Comparison of ENCODE assay signal across 20 cellular contexts in the genomic region with DNA sequence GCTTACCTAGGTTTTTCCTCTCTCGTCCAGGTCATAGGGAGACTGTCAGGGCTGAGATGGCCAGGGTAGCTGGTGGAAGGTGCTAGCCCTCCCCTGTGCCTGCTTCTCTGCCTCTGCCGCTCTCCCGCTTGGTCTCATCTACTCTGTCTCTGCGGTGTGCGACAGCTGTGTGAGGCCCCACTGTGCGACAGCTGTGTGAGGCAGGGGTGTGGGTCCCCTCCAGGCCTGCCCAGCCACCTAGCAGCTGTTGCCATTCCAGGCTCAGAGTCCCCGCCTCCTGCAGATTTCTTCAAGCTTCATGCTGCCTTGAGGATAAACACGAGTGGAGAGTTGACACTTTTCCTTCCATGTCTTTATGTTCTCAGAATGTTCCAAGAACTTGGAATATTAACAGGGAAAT.
"Had no signal": no experiment of that assay in that cellular context is flagged by ENCODE, and none has a peak within 500 bp of the region (broad histone marks: within the 10 kb centered on the region; RNA-seq: fewer than 3 reads in every experiment).

No MANE protein-coding gene starts in this region.

- ATAC-seq: gastroesophageal sphincter had no signal

- H3K4me3 Mint-ChIP-seq: activated naive CD4-positive, alpha-beta T cell treated with anti-CD3 and anti-CD28 coated beads, Interleukin-2, amount 50 U/mL, for 24 hours; central memory CD8-positive, alpha-beta T cell; immature natural killer cell; nephron progenitor cell had no signal

- H3K4me3 ChIP-seq: ascending aorta, coronary artery, gastroesophageal sphincter, heart right ventricle, transverse colon had no signal

- H3K27ac Mint-ChIP-seq: activated naive CD4-positive, alpha-beta T cell treated with anti-CD3 and anti-CD28 coated beads, Interleukin-2, amount 50 U/mL, for 24 hours had no signal

- H3K9me3 ChIP-seq: ascending aorta, gastroesophageal sphincter, transverse colon had no signal

- H3K9me3 Mint-ChIP-seq: activated naive CD4-positive, alpha-beta T cell treated with anti-CD3 and anti-CD28 coated beads, Interleukin-2, amount 50 U/mL, for 24 hours; central memory CD8-positive, alpha-beta T cell; immature natural killer cell had no signal

- H3K27me3 ChIP-seq: ascending aorta, gastroesophageal sphincter, heart right ventricle, transverse colon had no signal

- H3K27me3 Mint-ChIP-seq: activated naive CD4-positive, alpha-beta T cell treated with anti-CD3 and anti-CD28 coated beads, Interleukin-2, amount 50 U/mL, for 24 hours; central memory CD8-positive, alpha-beta T cell had no signal

- H3K36me3 ChIP-seq: transverse colon had no signal

- H3K27ac ChIP-seq: ascending aorta, coronary artery, gastroesophageal sphincter, heart right ventricle had no signal

- DNase-seq: activated CD4-positive, alpha-beta T cell treated with anti-CD3 and anti-CD28 coated beads, Interleukin-2, amount 50 U/mL, for 1 hour; activated CD4-positive, CD25-positive, alpha-beta regulatory T cell treated with anti-CD3 and anti-CD28 coated beads, Interleukin-2, amount 50 U/mL, for 72 hours; activated CD8-positive, alpha-beta memory T cell treated with anti-CD3 and anti-CD28 coated beads, Interleukin-2, amount 50 U/mL, for 48 hours; activated effector memory CD4-positive, alpha-beta T cell treated with anti-CD3 and anti-CD28 coated beads, Interleukin-2, amount 50 U/mL, for 16 hours; activated T-cell treated with anti-CD3 and anti-CD28 coated beads, Interleukin-2, amount 50 U/mL, for 48 hours; heart right ventricle; immature natural killer cell; kidney glomerular epithelial cell; mesendoderm; nephron progenitor cell; nucleus accumbens; posterior cingulate gyrus; stimulated activated CD4-positive, alpha-beta T cell treated with anti-CD3 and anti-CD28 coated beads, Interleukin-2, amount 100 ng/mL, for 24 hours; stimulated activated naive CD4-positive, alpha-beta T cell treated with Interleukin-2 at 50 U/mL for 16 hours; transverse colon had no signal
